22 cellular contexts compared by ENCODE assay signal in the genomic region with DNA sequence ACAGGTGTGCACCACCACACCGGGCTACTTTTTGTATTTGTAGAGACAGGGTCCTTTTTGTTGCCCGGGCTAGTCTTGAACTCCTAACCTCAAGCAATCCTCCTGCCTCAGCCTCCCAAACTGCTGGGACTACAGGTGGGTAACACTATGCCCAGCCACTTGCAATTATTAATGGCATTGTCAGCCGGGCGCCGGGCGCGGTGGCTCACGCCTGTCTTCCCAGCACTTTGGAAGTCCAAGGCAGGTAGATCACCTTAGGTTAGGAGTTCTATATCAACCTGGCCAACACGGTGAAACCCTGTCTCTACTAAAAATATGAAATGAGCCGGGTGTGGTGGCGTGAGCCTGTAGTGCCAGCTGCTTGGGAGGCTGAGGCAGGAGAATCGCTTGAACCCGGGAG. TPM values are rescaled to one million over a fixed set of nuclear protein-coding genes. Genes with fewer than 3 reads are reported as not detected.
A peak's percentile ranks its signal among the peaks of the same experiment; 100 is the strongest.
DNase-seq lines count a peak whose midpoint lies in the region; ATAC-seq and TF ChIP-seq lines count a peak whose summit lies in the region.
"Had no signal": no experiment of that assay in that cellular context is flagged by ENCODE, and none has a peak within 500 bp of the region (broad histone marks: within the 10 kb centered on the region; RNA-seq: fewer than 3 reads in every experiment).

No MANE protein-coding gene starts in this region.

- no peak overlapping the region for H3K27ac ChIP-seq in CD4-positive, CD25-positive, alpha-beta regulatory T cell (ENCODE audit: insufficient read depth, low read length, poor library complexity, severe bottlenecking)
- H3K27ac ChIP-seq: C4-2B had no signal

- peaks cover 0 to 2% (median under 1%) of the 10 kb centered on the region in 4 donors for H3K4me1 Mint-ChIP-seq in CD4-positive, CD25-positive, alpha-beta regulatory T cell
- H3K4me1 Mint-ChIP-seq in activated T-helper 1 cell treated with anti-CD3 and anti-CD28 coated beads, Interleukin-12 subunit alpha, Interleukin-12 subunit beta, Interleukin-2, Interleukin-4 antibody, amounts not matched to agents 30 ng/mL and 10 ng/mL and 1 ng/mL, durations not matched to agents 14 hours and 24 hours and 36 hours (ENCODE audit: low read depth): no peaks in the 10 kb centered on the region
- peaks cover 15% of the 10 kb centered on the region for H3K4me1 Mint-ChIP-seq in nephron progenitor cell

- no peak for ATAC-seq in CD4-positive, CD25-positive, alpha-beta regulatory T cell (ENCODE audit: low read depth in 2 of 2)
- no peak for ATAC-seq in HG03108 (IDR thresholded peaks at IDR 0.05; ENCODE audit: unreplicated experiment)
- ATAC-seq: GM12878, GM23338, HCT116 had no signal

- no peak overlapping the region for H3K4me3 ChIP-seq in CD4-positive, CD25-positive, alpha-beta regulatory T cell (ENCODE audit: low read depth, low read length)
- no peak overlapping the region for H3K4me3 ChIP-seq in MG63
- H3K4me3 ChIP-seq: GM12878, GM23338 had no signal

- TF ChIP-seq CTCF in nephron progenitor cell (IDR thresholded peaks at IDR 0.05): no peak

- H3K4me3 Mint-ChIP-seq in CD4-positive, CD25-positive, alpha-beta regulatory T cell: peak overlapping the region in 1 of 4 donors; percentile 76
- H3K4me3 Mint-ChIP-seq in activated T-helper 1 cell treated with anti-CD3 and anti-CD28 coated beads, Interleukin-12 subunit alpha, Interleukin-12 subunit beta, Interleukin-2, Interleukin-4 antibody, amounts not matched to agents 30 ng/mL and 10 ng/mL and 1 ng/mL, durations not matched to agents 14 hours and 24 hours and 36 hours: peak overlapping the region; percentile 47
- H3K4me3 Mint-ChIP-seq in nephron progenitor cell: peak overlapping the region; percentile 72
- H3K4me3 Mint-ChIP-seq: HFFc6 had no signal

- peak overlapping the region in 2 of 3 donors; percentile 65 to 69 for H3K27ac Mint-ChIP-seq in CD4-positive, CD25-positive, alpha-beta regulatory T cell
- no peak overlapping the region for H3K27ac Mint-ChIP-seq in activated T-helper 1 cell treated with anti-CD3 and anti-CD28 coated beads, Interleukin-12 subunit alpha, Interleukin-12 subunit beta, Interleukin-2, Interleukin-4 antibody, amounts not matched to agents 30 ng/mL and 10 ng/mL and 1 ng/mL, durations not matched to agents 14 hours and 24 hours and 36 hours
- no peak overlapping the region for H3K27ac Mint-ChIP-seq in nephron progenitor cell
- H3K27ac Mint-ChIP-seq: CD4-positive, alpha-beta T cell; GM23338; H9; HFFc6 had no signal

- peaks cover 18% of the 10 kb centered on the region for H3K27me3 Mint-ChIP-seq in CD4-positive, CD25-positive, alpha-beta regulatory T cell
- H3K27me3 Mint-ChIP-seq in activated T-helper 1 cell treated with anti-CD3 and anti-CD28 coated beads, Interleukin-12 subunit alpha, Interleukin-12 subunit beta, Interleukin-2, Interleukin-4 antibody, amounts not matched to agents 30 ng/mL and 10 ng/mL and 1 ng/mL, durations not matched to agents 14 hours and 24 hours and 36 hours (ENCODE audit: insufficient read depth): peaks cover 15% of the 10 kb centered on the region
- H3K27me3 Mint-ChIP-seq in nephron progenitor cell (ENCODE audit: low read depth, poor library complexity): peaks cover 23% of the 10 kb centered on the region

- no peak for DNase-seq in CD4-positive, CD25-positive, alpha-beta regulatory T cell
- DNase-seq in activated T-helper 1 cell treated with anti-CD3 and anti-CD28 coated beads, Interleukin-12 subunit alpha, Interleukin-12 subunit beta, Interleukin-2, Interleukin-4 antibody, amounts not matched to agents 30 ng/mL and 10 ng/mL and 1 ng/mL, durations not matched to agents 14 hours and 24 hours and 36 hours (ENCODE audit: low spot score): no peak
- DNase-seq in nephron progenitor cell (no peak), UCSD-AML1 (lab: John Stamatoyannopoulos, UW; ENCODE audit: unreplicated experiment) (no peak), MG63 (no peak)
- DNase-seq: CD4-positive, alpha-beta T cell; CD8-positive, alpha-beta memory T cell; DMS 273 treated with DMSO at 0.1 percent for 48 hours; DMS79; EL; GDM1; H9; HFFc6 had no signal

- peaks cover 2% of the 10 kb centered on the region for H3K36me3 Mint-ChIP-seq in CD4-positive, CD25-positive, alpha-beta regulatory T cell
- peaks cover 1% of the 10 kb centered on the region for H3K36me3 Mint-ChIP-seq in activated T-helper 1 cell treated with anti-CD3 and anti-CD28 coated beads, Interleukin-12 subunit alpha, Interleukin-12 subunit beta, Interleukin-2, Interleukin-4 antibody, amounts not matched to agents 30 ng/mL and 10 ng/mL and 1 ng/mL, durations not matched to agents 14 hours and 24 hours and 36 hours (ENCODE audit: low read depth)
- H3K36me3 Mint-ChIP-seq in nephron progenitor cell (ENCODE audit: low read depth): peaks cover 2% of the 10 kb centered on the region
- H3K36me3 Mint-ChIP-seq: CD8-positive, alpha-beta memory T cell had no signal

- peaks cover 9% of the 10 kb centered on the region for H3K4me1 ChIP-seq in CD4-positive, CD25-positive, alpha-beta regulatory T cell (ENCODE audit: control insufficient read depth, insufficient read depth, low read length, poor library complexity, severe bottlenecking)

- peaks cover 0 to 2% (median 0%) of the 10 kb centered on the region in 7 donors for H3K9me3 Mint-ChIP-seq in CD4-positive, CD25-positive, alpha-beta regulatory T cell
- H3K9me3 Mint-ChIP-seq in activated T-helper 1 cell treated with anti-CD3 and anti-CD28 coated beads, Interleukin-12 subunit alpha, Interleukin-12 subunit beta, Interleukin-2, Interleukin-4 antibody, amounts not matched to agents 30 ng/mL and 10 ng/mL and 1 ng/mL, durations not matched to agents 14 hours and 24 hours and 36 hours: no peaks in the 10 kb centered on the region
- peaks cover 4% of the 10 kb centered on the region for H3K9me3 Mint-ChIP-seq in nephron progenitor cell
- H3K9me3 Mint-ChIP-seq: CD4-positive, alpha-beta T cell; CD8-positive, alpha-beta memory T cell; HFFc6 had no signal

- no peaks in the 10 kb centered on the region for H3K27me3 ChIP-seq in CD4-positive, CD25-positive, alpha-beta regulatory T cell (ENCODE audit: control insufficient read depth, insufficient read depth, low read length)
- H3K27me3 ChIP-seq in MG63: no peaks in the 10 kb centered on the region

- intact Hi-C loops in activated T-helper 1 cell treated with anti-CD3 and anti-CD28 coated beads, Interleukin-12 subunit alpha, Interleukin-12 subunit beta, Interleukin-2, Interleukin-4 antibody, amounts not matched to agents 30 ng/mL and 10 ng/mL and 1 ng/mL, durations not matched to agents 14 hours and 24 hours and 36 hours (cut with micrococcal nuclease): no loop called here

- H3K36me3 ChIP-seq in CD4-positive, CD25-positive, alpha-beta regulatory T cell (ENCODE audit: control insufficient read depth, insufficient read depth, low read length): no peaks in the 10 kb centered on the region
- H3K36me3 ChIP-seq in MG63: no peaks in the 10 kb centered on the region

- no peaks in the 10 kb centered on the region for H3K9me3 ChIP-seq in CD4-positive, CD25-positive, alpha-beta regulatory T cell (ENCODE audit: control insufficient read depth in 2 of 2, low read length in 2 of 2)
- no peaks in the 10 kb centered on the region for H3K9me3 ChIP-seq in MG63

RNA-seq across cellular contexts. Expression of gene MEX3D, which starts 2.7 kb away (rescaled TPM):
- total RNA-seq in CD4-positive, CD25-positive, alpha-beta regulatory T cell: 3.6 TPM
- polyA plus RNA-seq in CD4-positive, CD25-positive, alpha-beta regulatory T cell: under 1 TPM in 1 of 4 donors, not detected in 3; 0.21 TPM
- total RNA-seq in activated T-helper 1 cell treated with anti-CD3 and anti-CD28 coated beads, Interleukin-12 subunit alpha, Interleukin-12 subunit beta, Interleukin-2, Interleukin-4 antibody, amounts not matched to agents 30 ng/mL and 10 ng/mL and 1 ng/mL, durations not matched to agents 14 hours and 24 hours and 36 hours: 14.6 and 15.0 TPM in 2 replicates
- 26.0 and 27.5 TPM in 2 replicates for total RNA-seq in MG63 (2014; rRNA removed; shearing (Covaris generic); ENCODE audit: low replicate concordance)
- polyA plus RNA-seq: CD8-positive, alpha-beta memory T cell had no signal

RNA-seq across cellular contexts. Expression of gene MBD3, which starts 21.8 kb away (rescaled TPM):
- 39.7 TPM for total RNA-seq in CD4-positive, CD25-positive, alpha-beta regulatory T cell
- 1 to 10 TPM; 4.8 to 6.3 (median 5.6) TPM for polyA plus RNA-seq in CD4-positive, CD25-positive, alpha-beta regulatory T cell
- total RNA-seq in activated T-helper 1 cell treated with anti-CD3 and anti-CD28 coated beads, Interleukin-12 subunit alpha, Interleukin-12 subunit beta, Interleukin-2, Interleukin-4 antibody, amounts not matched to agents 30 ng/mL and 10 ng/mL and 1 ng/mL, durations not matched to agents 14 hours and 24 hours and 36 hours: 136 and 139 TPM in 2 replicates
- total RNA-seq in MG63 (2014; rRNA removed; shearing (Covaris generic); ENCODE audit: low replicate concordance): 75.8 and 119 TPM in 2 replicates

RNA-seq across cellular contexts. Expression of gene UQCR11, which starts 34.4 kb away (rescaled TPM):
- total RNA-seq in CD4-positive, CD25-positive, alpha-beta regulatory T cell: 126 TPM
- 100 to 1,000 TPM; 574 to 819 (median 585) TPM for polyA plus RNA-seq in CD4-positive, CD25-positive, alpha-beta regulatory T cell
- total RNA-seq in activated T-helper 1 cell treated with anti-CD3 and anti-CD28 coated beads, Interleukin-12 subunit alpha, Interleukin-12 subunit beta, Interleukin-2, Interleukin-4 antibody, amounts not matched to agents 30 ng/mL and 10 ng/mL and 1 ng/mL, durations not matched to agents 14 hours and 24 hours and 36 hours: 171 and 176 TPM in 2 replicates
- total RNA-seq in MG63 (2014; rRNA removed; shearing (Covaris generic); ENCODE audit: low replicate concordance): 59.5 and 192 TPM in 2 replicates

RNA-seq across cellular contexts. Expression of gene PLK5, which starts 47.0 kb away (rescaled TPM):
- not detected for total RNA-seq in CD4-positive, CD25-positive, alpha-beta regulatory T cell
- not detected for polyA plus RNA-seq in CD4-positive, CD25-positive, alpha-beta regulatory T cell
- not detected in 2 replicates for total RNA-seq in activated T-helper 1 cell treated with anti-CD3 and anti-CD28 coated beads, Interleukin-12 subunit alpha, Interleukin-12 subunit beta, Interleukin-2, Interleukin-4 antibody, amounts not matched to agents 30 ng/mL and 10 ng/mL and 1 ng/mL, durations not matched to agents 14 hours and 24 hours and 36 hours
- total RNA-seq in MG63 (2014; rRNA removed; shearing (Covaris generic); ENCODE audit: low replicate concordance): not detected in 2 replicates
- total RNA-seq: A172; A673; CD8-positive, alpha-beta memory T cell; H4 had no signal
- polyA plus RNA-seq: BJ; CD8-positive, alpha-beta memory T cell; GM12878 had no signal

RNA-seq across cellular contexts. Expression of gene ADAMTSL5, which starts 58.0 kb away (rescaled TPM):
- total RNA-seq in CD4-positive, CD25-positive, alpha-beta regulatory T cell: 2.1 TPM
- polyA plus RNA-seq in CD4-positive, CD25-positive, alpha-beta regulatory T cell: 1 to 10 TPM in 2 of 4 donors, under 1 TPM in 2; 0.29 to 3.3 (median 1.8) TPM
- 3.6 and 7.0 TPM in 2 replicates for total RNA-seq in activated T-helper 1 cell treated with anti-CD3 and anti-CD28 coated beads, Interleukin-12 subunit alpha, Interleukin-12 subunit beta, Interleukin-2, Interleukin-4 antibody, amounts not matched to agents 30 ng/mL and 10 ng/mL and 1 ng/mL, durations not matched to agents 14 hours and 24 hours and 36 hours
- 1.1 TPM in 1 of 2 replicates, not detected in the other for total RNA-seq in MG63 (2014; rRNA removed; shearing (Covaris generic); ENCODE audit: low replicate concordance)

Comparison
In these comparisons a context has a peak if more than half of its experiments do, and no peak if none do; other contexts are left out.
1. H3K27ac Mint-ChIP-seq: peak in CD4-positive, CD25-positive, alpha-beta regulatory T cell (2 of 3); none in activated T-helper 1 cell treated with anti-CD3 and anti-CD28 coated beads, Interleukin-12 subunit alpha, Interleukin-12 subunit beta, Interleukin-2, Interleukin-4 antibody, amounts not matched to agents 30 ng/mL and 10 ng/mL and 1 ng/mL, durations not matched to agents 14 hours and 24 hours and 36 hours (single experiment) and nephron progenitor cell (single experiment).